Comparison of ENCODE assay signal across 18 cellular contexts in genomic region chr2:127320586-127321275, GRCh38. TPM values are rescaled to one million over a fixed set of nuclear protein-coding genes. Genes with fewer than 3 reads are reported as not detected.
A peak's percentile ranks its signal among the peaks of the same experiment; 100 is the strongest.
DNase-seq lines count a peak whose midpoint lies in the region; ATAC-seq lines count a peak whose summit lies in the region.
"Had no signal": no experiment of that assay in that cellular context is flagged by ENCODE, and none has a peak within 500 bp of the region (broad histone marks: within the 10 kb centered on the region; RNA-seq: fewer than 3 reads in every experiment).

No MANE protein-coding gene starts in this region.

- no peaks in the 10 kb centered on the region for H3K27me3 Mint-ChIP-seq in activated naive CD8-positive, alpha-beta T cell treated with anti-CD3 and anti-CD28 coated beads, Interleukin-2, amount 50 U/mL, for 24 hours
- H3K27me3 Mint-ChIP-seq in activated naive CD8-positive, alpha-beta T cell treated with anti-CD3 and anti-CD28 coated beads for 36 hours = no peaks in the 10 kb centered on the region
- H3K27me3 Mint-ChIP-seq in activated T-helper 1 cell treated with anti-CD3 and anti-CD28 coated beads, Interleukin-12 subunit alpha, Interleukin-12 subunit beta, Interleukin-2, Interleukin-4 antibody, amounts not matched to agents 30 ng/mL and 10 ng/mL and 1 ng/mL, durations not matched to agents 14 hours and 24 hours and 36 hours (ENCODE audit: insufficient read depth) = no peaks in the 10 kb centered on the region
- H3K27me3 Mint-ChIP-seq in stimulated activated memory B cell treated with anti-CD40 and anti-IgM and Interleukin-4, amounts not matched to agents 10 μg/mL and 1 μg/mL and 100 μg/mL, for 72 hours = no peaks in the 10 kb centered on the region
- no peaks in the 10 kb centered on the region for H3K27me3 Mint-ChIP-seq in CD4-positive, alpha-beta memory T cell
- H3K27me3 Mint-ChIP-seq: CD4-positive, alpha-beta T cell had no signal

- no peaks in the 10 kb centered on the region for H3K4me1 ChIP-seq in CD4-positive, alpha-beta memory T cell (ENCODE audit: insufficient read depth, low read length)

- H3K4me3 ChIP-seq in CD4-positive, alpha-beta memory T cell (ENCODE audit: low read length in 2 of 2) = no peak overlapping the region
- H3K4me3 ChIP-seq: GM23248 had no signal

- peaks cover 63% of the 10 kb centered on the region for H3K36me3 Mint-ChIP-seq in activated naive CD8-positive, alpha-beta T cell treated with anti-CD3 and anti-CD28 coated beads, Interleukin-2, amount 50 U/mL, for 24 hours (ENCODE audit: low read depth)
- H3K36me3 Mint-ChIP-seq in activated naive CD8-positive, alpha-beta T cell treated with anti-CD3 and anti-CD28 coated beads for 36 hours = peaks cover 43% of the 10 kb centered on the region
- peaks cover 60% of the 10 kb centered on the region for H3K36me3 Mint-ChIP-seq in activated T-helper 1 cell treated with anti-CD3 and anti-CD28 coated beads, Interleukin-12 subunit alpha, Interleukin-12 subunit beta, Interleukin-2, Interleukin-4 antibody, amounts not matched to agents 30 ng/mL and 10 ng/mL and 1 ng/mL, durations not matched to agents 14 hours and 24 hours and 36 hours (ENCODE audit: low read depth)
- H3K36me3 Mint-ChIP-seq in stimulated activated memory B cell treated with anti-CD40 and anti-IgM and Interleukin-4, amounts not matched to agents 10 μg/mL and 1 μg/mL and 100 μg/mL, for 72 hours = peaks cover 46% of the 10 kb centered on the region
- peaks cover 65 to 69% of the 10 kb centered on the region in 2 donors for H3K36me3 Mint-ChIP-seq in CD4-positive, alpha-beta memory T cell

- H3K27me3 ChIP-seq in CD4-positive, alpha-beta memory T cell (ENCODE audit: insufficient read depth, low read length) = no peaks in the 10 kb centered on the region

- POLR2A ChIA-PET in CD4-positive, alpha-beta memory T cell (lab: Charles Lee; ENCODE audit: partially characterized antibody) = no interaction called here

- H3K4me3 Mint-ChIP-seq in activated naive CD8-positive, alpha-beta T cell treated with anti-CD3 and anti-CD28 coated beads, Interleukin-2, amount 50 U/mL, for 24 hours = no peak overlapping the region
- H3K4me3 Mint-ChIP-seq in activated naive CD8-positive, alpha-beta T cell treated with anti-CD3 and anti-CD28 coated beads for 36 hours = no peak overlapping the region
- no peak overlapping the region for H3K4me3 Mint-ChIP-seq in activated T-helper 1 cell treated with anti-CD3 and anti-CD28 coated beads, Interleukin-12 subunit alpha, Interleukin-12 subunit beta, Interleukin-2, Interleukin-4 antibody, amounts not matched to agents 30 ng/mL and 10 ng/mL and 1 ng/mL, durations not matched to agents 14 hours and 24 hours and 36 hours
- no peak overlapping the region for H3K4me3 Mint-ChIP-seq in stimulated activated memory B cell treated with anti-CD40 and anti-IgM and Interleukin-4, amounts not matched to agents 10 μg/mL and 1 μg/mL and 100 μg/mL, for 72 hours
- H3K4me3 Mint-ChIP-seq in CD4-positive, alpha-beta memory T cell = no peak overlapping the region
- H3K4me3 Mint-ChIP-seq: CD4-positive, alpha-beta T cell had no signal

- intact Hi-C loops in activated T-helper 1 cell treated with anti-CD3 and anti-CD28 coated beads, Interleukin-12 subunit alpha, Interleukin-12 subunit beta, Interleukin-2, Interleukin-4 antibody, amounts not matched to agents 30 ng/mL and 10 ng/mL and 1 ng/mL, durations not matched to agents 14 hours and 24 hours and 36 hours (cut with micrococcal nuclease) = loop anchor here (1.0 to 10.0 kb wide), 2 partner anchors 67 to 324 kb away; partner anchors contain the start of genes GPR17 and MAP3K2
- intact Hi-C loops in CD4-positive, alpha-beta memory T cell (cut with micrococcal nuclease) = no loop called here

- H3K36me3 ChIP-seq in CD4-positive, alpha-beta memory T cell (ENCODE audit: insufficient read depth, low read length) = peaks cover 33% of the 10 kb centered on the region

- H3K9me3 ChIP-seq in CD4-positive, alpha-beta memory T cell (ENCODE audit: control insufficient read depth in 1 of 2, low read length in 2 of 2) = no peaks in the 10 kb centered on the region

- CTCF ChIA-PET in CD4-positive, alpha-beta memory T cell (lab: Charles Lee; ENCODE audit: partially characterized antibody) = interaction anchor here (1.2 to 2.1 kb wide), 2 partner anchors 95 to 158 kb away, joined by 3 to 5 read pairs; no protein-coding TSS in a partner anchor

- H3K27ac Mint-ChIP-seq in activated naive CD8-positive, alpha-beta T cell treated with anti-CD3 and anti-CD28 coated beads, Interleukin-2, amount 50 U/mL, for 24 hours = peak overlapping the region; percentile 83
- H3K27ac Mint-ChIP-seq in activated naive CD8-positive, alpha-beta T cell treated with anti-CD3 and anti-CD28 coated beads for 36 hours = no peak overlapping the region
- peak overlapping the region; percentile 78 for H3K27ac Mint-ChIP-seq in activated T-helper 1 cell treated with anti-CD3 and anti-CD28 coated beads, Interleukin-12 subunit alpha, Interleukin-12 subunit beta, Interleukin-2, Interleukin-4 antibody, amounts not matched to agents 30 ng/mL and 10 ng/mL and 1 ng/mL, durations not matched to agents 14 hours and 24 hours and 36 hours
- H3K27ac Mint-ChIP-seq in stimulated activated memory B cell treated with anti-CD40 and anti-IgM and Interleukin-4, amounts not matched to agents 10 μg/mL and 1 μg/mL and 100 μg/mL, for 72 hours = peak overlapping the region; percentile 29
- peak overlapping the region in 1 of 7 donors; percentile 34 for H3K27ac Mint-ChIP-seq in CD4-positive, alpha-beta memory T cell
- H3K27ac Mint-ChIP-seq: CD4-positive, alpha-beta T cell had no signal

- peaks cover 18% of the 10 kb centered on the region for H3K4me1 Mint-ChIP-seq in activated naive CD8-positive, alpha-beta T cell treated with anti-CD3 and anti-CD28 coated beads, Interleukin-2, amount 50 U/mL, for 24 hours
- H3K4me1 Mint-ChIP-seq in activated naive CD8-positive, alpha-beta T cell treated with anti-CD3 and anti-CD28 coated beads for 36 hours = peaks cover 6% of the 10 kb centered on the region
- H3K4me1 Mint-ChIP-seq in activated T-helper 1 cell treated with anti-CD3 and anti-CD28 coated beads, Interleukin-12 subunit alpha, Interleukin-12 subunit beta, Interleukin-2, Interleukin-4 antibody, amounts not matched to agents 30 ng/mL and 10 ng/mL and 1 ng/mL, durations not matched to agents 14 hours and 24 hours and 36 hours (ENCODE audit: low read depth) = peaks cover 7% of the 10 kb centered on the region
- H3K4me1 Mint-ChIP-seq in stimulated activated memory B cell treated with anti-CD40 and anti-IgM and Interleukin-4, amounts not matched to agents 10 μg/mL and 1 μg/mL and 100 μg/mL, for 72 hours = peaks cover 6% of the 10 kb centered on the region
- peaks cover 0 to 3% (median under 1%) of the 10 kb centered on the region in 4 donors for H3K4me1 Mint-ChIP-seq in CD4-positive, alpha-beta memory T cell

- no peak for ATAC-seq in activated naive CD8-positive, alpha-beta T cell treated with anti-CD3 and anti-CD28 coated beads, Interleukin-2, amount 50 U/mL, for 24 hours
- ATAC-seq in stimulated activated memory B cell treated with anti-CD40 and anti-IgM and Interleukin-4, amounts not matched to agents 10 μg/mL and 1 μg/mL and 100 μg/mL, for 72 hours = no peak
- ATAC-seq: HCT116 had no signal

- H3K27ac ChIP-seq in CD4-positive, alpha-beta memory T cell (ENCODE audit: low read depth, low read length) = no peak overlapping the region
- H3K27ac ChIP-seq: GM23248 had no signal

- DNase-seq in activated naive CD8-positive, alpha-beta T cell treated with anti-CD3 and anti-CD28 coated beads, Interleukin-2, amount 50 U/mL, for 24 hours = no peak
- DNase-seq in activated naive CD8-positive, alpha-beta T cell treated with anti-CD3 and anti-CD28 coated beads for 36 hours = no peak
- DNase-seq in activated T-helper 1 cell treated with anti-CD3 and anti-CD28 coated beads, Interleukin-12 subunit alpha, Interleukin-12 subunit beta, Interleukin-2, Interleukin-4 antibody, amounts not matched to agents 30 ng/mL and 10 ng/mL and 1 ng/mL, durations not matched to agents 14 hours and 24 hours and 36 hours (ENCODE audit: low spot score) = no peak
- DNase-seq in fibroblast of peridontal ligament (ENCODE audit: extremely low read depth) (peak; percentile 30), SK-N-DZ (ENCODE audit: low spot score) (no peak)
- DNase-seq in central memory CD4-positive, alpha-beta T cell = no peak
- DNase-seq in CD4-positive, alpha-beta memory T cell = no peak
- DNase-seq: CD4-positive, alpha-beta T cell; DMS153; GDM1; KG1; NCI-H1417 treated with DMSO at 0.1 percent for 48 hours; NCI-H187 treated with DMSO at 0.1 percent for 48 hours; RPMI8226; SHP77 treated with DMSO at 0.1 percent for 48 hours had no signal

- peaks cover 8% of the 10 kb centered on the region for H3K9me3 Mint-ChIP-seq in activated naive CD8-positive, alpha-beta T cell treated with anti-CD3 and anti-CD28 coated beads, Interleukin-2, amount 50 U/mL, for 24 hours
- peaks cover 11% of the 10 kb centered on the region for H3K9me3 Mint-ChIP-seq in activated naive CD8-positive, alpha-beta T cell treated with anti-CD3 and anti-CD28 coated beads for 36 hours
- peaks cover 12% of the 10 kb centered on the region for H3K9me3 Mint-ChIP-seq in activated T-helper 1 cell treated with anti-CD3 and anti-CD28 coated beads, Interleukin-12 subunit alpha, Interleukin-12 subunit beta, Interleukin-2, Interleukin-4 antibody, amounts not matched to agents 30 ng/mL and 10 ng/mL and 1 ng/mL, durations not matched to agents 14 hours and 24 hours and 36 hours
- peaks cover 8% of the 10 kb centered on the region for H3K9me3 Mint-ChIP-seq in stimulated activated memory B cell treated with anti-CD40 and anti-IgM and Interleukin-4, amounts not matched to agents 10 μg/mL and 1 μg/mL and 100 μg/mL, for 72 hours
- peaks cover 0 to 9% (median 6%) of the 10 kb centered on the region in 8 donors for H3K9me3 Mint-ChIP-seq in CD4-positive, alpha-beta memory T cell

RNA-seq across cellular contexts. Expression of gene ERCC3, which starts 26.8 kb away (rescaled TPM):
- total RNA-seq in activated naive CD8-positive, alpha-beta T cell treated with anti-CD3 and anti-CD28 coated beads for 36 hours = 10 to 100 TPM; 51.7 to 53.2 TPM
- total RNA-seq in activated T-helper 1 cell treated with anti-CD3 and anti-CD28 coated beads, Interleukin-12 subunit alpha, Interleukin-12 subunit beta, Interleukin-2, Interleukin-4 antibody, amounts not matched to agents 30 ng/mL and 10 ng/mL and 1 ng/mL, durations not matched to agents 14 hours and 24 hours and 36 hours = 63.1 and 65.5 TPM in 2 replicates
- polyA plus RNA-seq in SK-N-DZ (2014; cell fraction: cytosol; rRNA removed) = 61.3 and 64.7 TPM in 2 replicates
- 160 and 243 TPM in 2 replicates for polyA plus RNA-seq in SK-N-DZ (2014; cell fraction: nucleus; rRNA removed)
- total RNA-seq in CD4-positive, alpha-beta memory T cell = 10 to 100 TPM; 59.2 to 62.9 TPM
- 10 to 100 TPM; 22.3 to 29.3 TPM for polyA plus RNA-seq in CD4-positive, alpha-beta memory T cell
